ENCODE assay signal across 26 cellular contexts in the genomic region with DNA sequence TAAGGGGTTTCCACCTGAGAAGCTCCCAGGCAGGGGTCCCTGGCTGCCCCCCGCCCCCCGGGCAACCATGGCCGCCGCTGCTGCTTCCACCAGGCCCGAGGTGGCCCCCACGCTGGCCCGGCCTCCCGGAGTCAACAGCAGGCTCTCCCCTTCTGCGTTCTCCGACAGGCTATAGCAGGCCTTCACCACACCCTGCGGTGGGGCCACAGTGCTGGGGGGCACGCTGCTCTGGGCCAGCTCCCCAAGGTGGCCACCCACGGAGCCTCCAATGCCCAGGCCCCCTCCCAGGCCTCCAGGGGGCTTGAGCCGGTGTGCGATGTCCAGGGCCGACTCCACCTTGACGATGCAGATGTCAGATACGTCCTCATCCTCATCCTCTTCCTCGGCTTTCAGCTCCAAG.
"Had no signal": no experiment of that assay in that cellular context is flagged by ENCODE, and none has a peak within 500 bp of the region (broad histone marks: within the 10 kb centered on the region; RNA-seq: fewer than 3 reads in every experiment).

No MANE protein-coding gene starts in this region.

- DNase-seq: activated CD4-positive, alpha-beta memory T cell treated with anti-CD3 and anti-CD28 coated beads, Interleukin-2, amount 10 ng/mL, durations not matched to agents 7 days and 5 days; activated CD4-positive, alpha-beta T cell treated with anti-CD3 and anti-CD28 coated beads for 36 hours; activated CD4-positive, alpha-beta T cell treated with anti-CD3 and anti-CD28 coated beads, Interleukin-2, amount 50 U/mL, for 1 hour; activated gamma-delta T cell treated with Interleukin-2 at 50 U/mL for 16 hours; activated naive CD4-positive, alpha-beta T cell treated with anti-CD3 and anti-CD28 coated beads, Interleukin-2, amount 10 ng/mL, durations not matched to agents 7 days and 5 days; activated naive CD8-positive, alpha-beta T cell treated with anti-CD3 and anti-CD28 coated beads for 36 hours; activated T-cell treated with anti-CD3 and anti-CD28 coated beads for 4 hours; activated T-cell treated with anti-CD3 and anti-CD28 coated beads, Interleukin-2, amount 50 U/mL, for 48 hours; IMR-90; KG1; NCI-H1092; NCI-H1417 treated with DMSO at 0.1 percent for 48 hours; NCI-H1694; NCI-H2029 treated with DMSO at 0.1 percent for 48 hours; NCI-H345; NCI-H510A treated with DMSO at 0.1 percent for 48 hours; NCI-H69; NK-92 treated with Interleukin-12 subunit alpha and Interleukin-12 subunit beta, amount 100 ng/mL, for 24 hours; OCI-M1; RPMI8226; T-helper 1 cell; WERI-Rb-1 had no signal

- H3K4me3 ChIP-seq: SK-N-MC had no signal

- H3K27ac ChIP-seq: SK-N-MC, WERI-Rb-1 had no signal

- ATAC-seq: activated CD4-positive, alpha-beta T cell treated with anti-CD3 and anti-CD28 coated beads for 36 hours; activated T-helper 17 cell treated with anti-CD3 and anti-CD28 coated beads, Interleukin-2, amount 50 U/mL, for 72 hours; Panc1; Right ventricle myocardium inferior had no signal
